In the genomic region with DNA sequence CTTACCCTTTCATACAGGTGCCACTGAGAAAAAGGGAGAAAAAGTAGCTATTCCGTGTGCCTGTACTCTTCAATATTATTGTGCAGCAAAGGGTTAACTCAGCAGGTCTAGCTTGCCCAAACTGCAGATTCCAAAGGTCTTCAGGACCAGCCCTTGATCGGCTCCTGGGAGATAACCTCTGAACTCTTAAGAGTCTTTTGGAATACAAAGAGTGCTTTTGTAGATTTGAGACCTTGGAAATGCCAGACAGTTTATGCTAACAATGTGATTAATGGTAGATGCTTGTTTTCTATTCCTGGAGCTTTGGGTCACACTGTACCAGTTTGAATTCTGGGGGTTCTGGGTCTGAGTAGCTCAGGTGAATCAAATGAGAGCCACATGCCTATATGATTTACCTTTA, we compare ENCODE assay signal across 18 cellular contexts.
DNase-seq lines count a peak whose midpoint lies in the region; ATAC-seq, FAIRE-seq and TF ChIP-seq lines count a peak whose summit lies in the region.
"Had no signal": no experiment of that assay in that cellular context is flagged by ENCODE, and none has a peak within 500 bp of the region (broad histone marks: within the 10 kb centered on the region; RNA-seq: fewer than 3 reads in every experiment).

No MANE protein-coding gene starts in this region.

- no peak for TF ChIP-seq POLR2A in body of pancreas (IDR thresholded peaks at IDR 0.05)

- WGBS in body of pancreas, 2 donors, result 18 to 23% methylated on average over 2 of the region's 2 CpGs
- WGBS in pancreas, 2 donors, result 15 to 19% methylated on average over 2 of the region's 2 CpGs

- H3K27ac ChIP-seq in body of pancreas (no peak overlapping the region), pancreas (no peak overlapping the region)
- H3K27ac ChIP-seq: BLaER1 treated with 17β-estradiol and CSF1 and Interleukin-3, amounts not matched to agents 10 nM and 100 nM had no signal

- DNase-seq in left ventricle myocardium superior, result no peak
- DNase-seq in cardiac septum (ENCODE audit: low spot score), result no peak
- no peak for DNase-seq in body of pancreas
- DNase-seq in pancreas, result no peak
- no peak for DNase-seq in DMS79 treated with DMSO at 0.1 percent for 48 hours (lab: John Stamatoyannopoulos, UW)
- no peak for DNase-seq in activated T-cell treated with anti-CD3 and anti-CD28 coated beads, Interleukin-2, amount 50 U/mL, for 72 hours
- DNase-seq in SKM-1 (lab: John Stamatoyannopoulos, UW; ENCODE audit: unreplicated experiment), result no peak
- DNase-seq: ACHN; Calu3; CD4-positive, CD25-positive, alpha-beta regulatory T cell; DMS 273 treated with DMSO at 0.1 percent for 48 hours; DMS79; EL; GDM1; H7 had no signal

- H3K4me1 ChIP-seq in body of pancreas (peaks cover 15% of the 10 kb centered on the region), pancreas (peaks cover 0 to 12% (median 11%) of the 10 kb centered on the region in 3 donors)
- H3K4me1 ChIP-seq: BLaER1 treated with 17β-estradiol and CSF1 and Interleukin-3, amounts not matched to agents 10 nM and 100 nM had no signal

- no peaks in the 10 kb centered on the region for H3K36me3 Mint-ChIP-seq in activated T-cell treated with anti-CD3 and anti-CD28 coated beads, Interleukin-2, amount 50 U/mL, for 72 hours (ENCODE audit: insufficient read depth in 2 of 2)
- H3K36me3 Mint-ChIP-seq: CD4-positive, CD25-positive, alpha-beta regulatory T cell had no signal

- H3K27me3 ChIP-seq in body of pancreas, result no peaks in the 10 kb centered on the region
- H3K27me3 ChIP-seq in pancreas, result no peaks in the 10 kb centered on the region
- H3K27me3 ChIP-seq: BLaER1 treated with 17β-estradiol and CSF1 and Interleukin-3, amounts not matched to agents 10 nM and 100 nM had no signal

- no peak overlapping the region for H3K27ac Mint-ChIP-seq in activated T-cell treated with anti-CD3 and anti-CD28 coated beads, Interleukin-2, amount 50 U/mL, for 72 hours
- H3K27ac Mint-ChIP-seq: GM23338 had no signal

- no peak overlapping the region for H3K4me3 Mint-ChIP-seq in activated T-cell treated with anti-CD3 and anti-CD28 coated beads, Interleukin-2, amount 50 U/mL, for 72 hours
- H3K4me3 Mint-ChIP-seq: CD4-positive, CD25-positive, alpha-beta regulatory T cell; GM23338 had no signal

- no peaks in the 10 kb centered on the region for H3K36me3 ChIP-seq in body of pancreas (replicated peaks in 1 of 2; ENCODE audit: insufficient read depth in 1 of 2, low read depth in 2 of 2)
- no peaks in the 10 kb centered on the region for H3K36me3 ChIP-seq in pancreas
- H3K36me3 ChIP-seq: BLaER1 treated with 17β-estradiol and CSF1 and Interleukin-3, amounts not matched to agents 10 nM and 100 nM had no signal

- no peak for TF ChIP-seq CTCF in body of pancreas (IDR thresholded peaks at IDR 0.05)
- TF ChIP-seq CTCF in pancreas (IDR thresholded peaks at IDR 0.05), result no peak

- no peaks in the 10 kb centered on the region for H3K9me3 ChIP-seq in body of pancreas
- H3K9me3 ChIP-seq in pancreas, result no peaks in the 10 kb centered on the region
- H3K9me3 ChIP-seq: BLaER1 treated with 17β-estradiol and CSF1 and Interleukin-3, amounts not matched to agents 10 nM and 100 nM had no signal

- no peak for FAIRE-seq in pancreas (lab: Jason Lieb, UNC)
- FAIRE-seq: GM12892 had no signal

- H3K27me3 Mint-ChIP-seq in activated T-cell treated with anti-CD3 and anti-CD28 coated beads, Interleukin-2, amount 50 U/mL, for 72 hours (ENCODE audit: low read depth), result no peaks in the 10 kb centered on the region
- H3K27me3 Mint-ChIP-seq: CD4-positive, CD25-positive, alpha-beta regulatory T cell had no signal

- no peak overlapping the region for H3K4me3 ChIP-seq in body of pancreas
- no peak overlapping the region for H3K4me3 ChIP-seq in pancreas
- H3K4me3 ChIP-seq: BLaER1 treated with 17β-estradiol and CSF1 and Interleukin-3, amounts not matched to agents 10 nM and 100 nM; GM23338 had no signal

- intact Hi-C loops in left ventricle myocardium superior (cut with micrococcal nuclease) (no loop called here), cardiac septum (cut with DNase I) (loop anchor here (5.0 kb wide), 1 partner anchor 35 kb away; no protein-coding TSS in a partner anchor), body of pancreas (cut with DNase I) (no loop called here), pancreas (cut with DNase I) (no loop called here)

- peaks cover 7 to 10% of the 10 kb centered on the region in 2 donors for H3K9me3 Mint-ChIP-seq in activated T-cell treated with anti-CD3 and anti-CD28 coated beads, Interleukin-2, amount 50 U/mL, for 72 hours
- H3K9me3 Mint-ChIP-seq: GM23338 had no signal

- peak; percentile 8 for ATAC-seq in left ventricle myocardium superior
- peak; percentile 42 for ATAC-seq in body of pancreas
- ATAC-seq in pancreas, result peak; percentile 38 to 73 (median 56)
- no peak for ATAC-seq in activated T-cell treated with anti-CD3 and anti-CD28 coated beads, Interleukin-2, amount 50 U/mL, for 72 hours (replicated peaks in 1 of 2)
- ATAC-seq: GM23338 had no signal

- H3K4me1 Mint-ChIP-seq in activated T-cell treated with anti-CD3 and anti-CD28 coated beads, Interleukin-2, amount 50 U/mL, for 72 hours (ENCODE audit: low read depth), result no peaks in the 10 kb centered on the region
- H3K4me1 Mint-ChIP-seq: CD4-positive, CD25-positive, alpha-beta regulatory T cell had no signal

Comparison
In these comparisons a context has a peak if more than half of its experiments do, and no peak if none do; other contexts are left out.
1. ATAC-seq: peak in left ventricle myocardium superior (single experiment), body of pancreas (single experiment) and pancreas (4 of 4); none in activated T-cell treated with anti-CD3 and anti-CD28 coated beads, Interleukin-2, amount 50 U/mL, for 72 hours (0 of 2).